ENCODE assay signal across 20 cellular contexts in genomic region chr12:53011889-53012288, GRCh38. TPM values are rescaled to one million over a fixed set of nuclear protein-coding genes. Genes with fewer than 3 reads are reported as not detected.
DNase-seq lines count a peak whose midpoint lies in the region; ATAC-seq and TF ChIP-seq lines count a peak whose summit lies in the region.
"Had no signal": no experiment of that assay in that cellular context is flagged by ENCODE, and none has a peak within 500 bp of the region (broad histone marks: within the 10 kb centered on the region; RNA-seq: fewer than 3 reads in every experiment).

No MANE protein-coding gene starts in this region.

- no peak overlapping the region for H2AFZ ChIP-seq in GM23338

- ATAC-seq in CD4-positive, alpha-beta T cell (ENCODE audit: poor library complexity): no peak
- no peak for ATAC-seq in GM23338
- ATAC-seq: left lung, psoas muscle had no signal

- 0 out of 2 replicates have a peak, but pooled peaks cover 3% of the 10 kb centered on the region for H3F3A ChIP-seq in GM23338 (replicated peaks; ENCODE audit: low read depth)

- H3K27ac Mint-ChIP-seq in CD4-positive, alpha-beta T cell: peak overlapping the region; percentile 63
- no peak overlapping the region for H3K27ac Mint-ChIP-seq in GM23338
- peak overlapping the region; percentile 54 for H3K27ac Mint-ChIP-seq in activated naive CD8-positive, alpha-beta T cell treated with anti-CD3 and anti-CD28 coated beads for 36 hours
- peak overlapping the region; percentile 19 to 68 (median 23) for H3K27ac Mint-ChIP-seq in nephron
- H3K27ac Mint-ChIP-seq: activated T-helper 1 cell treated with anti-CD3 and anti-CD28 coated beads, Interleukin-12 subunit alpha, Interleukin-12 subunit beta, Interleukin-2, Interleukin-4 antibody, amounts not matched to agents 30 ng/mL and 10 ng/mL and 1 ng/mL, durations not matched to agents 14 hours and 24 hours and 36 hours; B cell had no signal

- POLR2A ChIA-PET in CD4-positive, alpha-beta T cell (lab: Charles Lee): no interaction called here

- H3K36me3 ChIP-seq in GM23338 (ENCODE audit: insufficient read depth): peaks cover 36% of the 10 kb centered on the region

- H3K4me3 ChIP-seq in GM23338: no peak overlapping the region
- H3K4me3 ChIP-seq: left lung, psoas muscle, tibial nerve had no signal

- H3K4me3 Mint-ChIP-seq in CD4-positive, alpha-beta T cell: no peak overlapping the region
- no peak overlapping the region; the same call in 2 of the 3 replicates for H3K4me3 Mint-ChIP-seq in GM23338
- H3K4me3 Mint-ChIP-seq in activated naive CD8-positive, alpha-beta T cell treated with anti-CD3 and anti-CD28 coated beads for 36 hours: peak overlapping the region; percentile 54
- H3K4me3 Mint-ChIP-seq in nephron: no peak overlapping the region
- H3K4me3 Mint-ChIP-seq: activated T-helper 1 cell treated with anti-CD3 and anti-CD28 coated beads, Interleukin-12 subunit alpha, Interleukin-12 subunit beta, Interleukin-2, Interleukin-4 antibody, amounts not matched to agents 30 ng/mL and 10 ng/mL and 1 ng/mL, durations not matched to agents 14 hours and 24 hours and 36 hours; B cell had no signal

- no peaks in the 10 kb centered on the region for H3K9me2 ChIP-seq in GM23338 (ENCODE audit: insufficient read depth)
- H3K9me2 ChIP-seq: SK-N-SH had no signal

- peaks cover 71% of the 10 kb centered on the region for H3K4me1 Mint-ChIP-seq in CD4-positive, alpha-beta T cell (ENCODE audit: low read depth)
- H3K4me1 Mint-ChIP-seq in GM23338 (peaks cover 35% of the 10 kb centered on the region), nephron (peaks cover 37% of the 10 kb centered on the region)
- peaks cover 58% of the 10 kb centered on the region for H3K4me1 Mint-ChIP-seq in activated naive CD8-positive, alpha-beta T cell treated with anti-CD3 and anti-CD28 coated beads for 36 hours

- DNase-seq in CD4-positive, alpha-beta T cell: no peak
- no peak for DNase-seq in GM23338 (ENCODE audit: low spot score)
- no peak for DNase-seq in activated naive CD8-positive, alpha-beta T cell treated with anti-CD3 and anti-CD28 coated beads for 36 hours
- no peak for DNase-seq in AG08395 (ENCODE audit: low spot score)
- no peak for DNase-seq in NCI-H82 (lab: John Stamatoyannopoulos, UW)
- no peak for DNase-seq in occipital lobe (lab: John Stamatoyannopoulos, UW)
- no peak for DNase-seq in SIG-M5 (lab: John Stamatoyannopoulos, UW)
- DNase-seq: activated CD4-positive, alpha-beta T cell treated with anti-CD3 and anti-CD28 coated beads, Interleukin-2, amount 50 U/mL, for 1 hour; DMS53; foreskin melanocyte; GOT3; left lung; MV-4-11; NCI-H526; psoas muscle; SK-N-SH had no signal

- peaks cover 32% of the 10 kb centered on the region for H3K4me1 ChIP-seq in GM23338 (ENCODE audit: insufficient read depth)

- peaks cover 91% of the 10 kb centered on the region for H4K20me1 ChIP-seq in GM23338 (replicated peaks; ENCODE audit: insufficient read depth)

- peak overlapping the region; percentile 53 for H3K4me2 ChIP-seq in GM23338
- H3K4me2 ChIP-seq: SK-N-SH had no signal

- no peak overlapping the region for H3K27ac ChIP-seq in CD4-positive, alpha-beta T cell (ENCODE audit: low read depth, low read length)
- no peak overlapping the region for H3K27ac ChIP-seq in GM23338 (ENCODE audit: low read depth)
- H3K27ac ChIP-seq: left lung, psoas muscle, tibial nerve had no signal

- H3K9me3 ChIP-seq in CD4-positive, alpha-beta T cell (ENCODE audit: control insufficient read depth, low read length): no peaks in the 10 kb centered on the region
- H3K9me3 ChIP-seq: left lung, psoas muscle, SK-N-SH, tibial nerve had no signal

- CTCF ChIA-PET in CD4-positive, alpha-beta T cell (lab: Charles Lee): no interaction called here

- H3K27me3 ChIP-seq in CD4-positive, alpha-beta T cell (ENCODE audit: control insufficient read depth, insufficient read depth, low read length): no peaks in the 10 kb centered on the region
- no peaks in the 10 kb centered on the region for H3K27me3 ChIP-seq in GM23338 (ENCODE audit: insufficient read depth)
- H3K27me3 ChIP-seq: left lung, tibial nerve had no signal

- H3K27me3 Mint-ChIP-seq in CD4-positive, alpha-beta T cell: no peaks in the 10 kb centered on the region
- H3K27me3 Mint-ChIP-seq in GM23338 (ENCODE audit: insufficient read depth, low read depth, poor library complexity) (peaks cover 10% of the 10 kb centered on the region), nephron (ENCODE audit: low read depth) (no peaks in the 10 kb centered on the region)
- H3K27me3 Mint-ChIP-seq in activated naive CD8-positive, alpha-beta T cell treated with anti-CD3 and anti-CD28 coated beads for 36 hours: no peaks in the 10 kb centered on the region
- H3K27me3 Mint-ChIP-seq: B cell had no signal

- peaks cover 100% of the 10 kb centered on the region for H3K79me2 ChIP-seq in GM23338 (replicated peaks; ENCODE audit: insufficient read depth)

- no peak for TF ChIP-seq CTCF in CD4-positive, alpha-beta T cell (IDR thresholded peaks at IDR 0.05)
- no peak for TF ChIP-seq CTCF in GM23338 (conservative IDR thresholded peaks at IDR 0.05; ENCODE audit: low read depth in 2 of 2)
- no peak for TF ChIP-seq CTCF in nephron (IDR thresholded peaks at IDR 0.05; ENCODE audit: unreplicated experiment in 3 of 3)

- intact Hi-C loops in CD4-positive, alpha-beta T cell (cut with DNase I, micrococcal nuclease): no loop called here

- H3K36me3 Mint-ChIP-seq in CD4-positive, alpha-beta T cell (ENCODE audit: low read depth): peaks cover 71% of the 10 kb centered on the region
- peaks cover 87% of the 10 kb centered on the region for H3K36me3 Mint-ChIP-seq in GM23338 (ENCODE audit: low read depth)
- peaks cover 74% of the 10 kb centered on the region for H3K36me3 Mint-ChIP-seq in activated naive CD8-positive, alpha-beta T cell treated with anti-CD3 and anti-CD28 coated beads for 36 hours
- H3K36me3 Mint-ChIP-seq in nephron (ENCODE audit: low read depth): peaks cover 50% of the 10 kb centered on the region

- no peaks in the 10 kb centered on the region for H3K9me3 Mint-ChIP-seq in CD4-positive, alpha-beta T cell
- H3K9me3 Mint-ChIP-seq in GM23338 (peaks cover 2% of the 10 kb centered on the region; the same call in 1 of the 3 replicates), nephron (no peaks in the 10 kb centered on the region)
- H3K9me3 Mint-ChIP-seq in activated naive CD8-positive, alpha-beta T cell treated with anti-CD3 and anti-CD28 coated beads for 36 hours: no peaks in the 10 kb centered on the region
- H3K9me3 Mint-ChIP-seq: activated T-helper 1 cell treated with anti-CD3 and anti-CD28 coated beads, Interleukin-12 subunit alpha, Interleukin-12 subunit beta, Interleukin-2, Interleukin-4 antibody, amounts not matched to agents 30 ng/mL and 10 ng/mL and 1 ng/mL, durations not matched to agents 14 hours and 24 hours and 36 hours had no signal

TF ChIP-seq in GM23338, 12 proteins besides CTCF, POLR2A, EP300 and RAD21 (continues in another document):
- no peak for TF ChIP-seq NANOG (IDR thresholded peaks at IDR 0.05; ENCODE audit: borderline replicate concordance)
- no peak for TF ChIP-seq EZH2phosphoT487 (IDR thresholded peaks at IDR 0.05; ENCODE audit: unreplicated experiment)
- no peak for TF ChIP-seq JUNB (IDR thresholded peaks at IDR 0.05; ENCODE audit: unreplicated experiment)
- no peak for TF ChIP-seq REST (IDR thresholded peaks at IDR 0.05; ENCODE audit: unreplicated experiment)
- TF ChIP-seq ZNF331 (CRISPR knock-in tag; IDR thresholded peaks at IDR 0.05; ENCODE audit: low read depth): no peak

RNA-seq across cellular contexts. Expression of gene EIF4B, which starts 5.6 kb away (rescaled TPM):
- total RNA-seq in CD4-positive, alpha-beta T cell: 100 to 1,000 TPM; 794 to 806 TPM
- total RNA-seq in GM23338 (2014; rRNA removed; shearing (Covaris generic)): 564 and 584 TPM in 2 replicates
- polyA plus RNA-seq in GM23338 (2016; fragmentation: Nextera tagmentation; extraction: Ambion mirVana): 130 and 141 TPM in 2 replicates
- total RNA-seq in activated naive CD8-positive, alpha-beta T cell treated with anti-CD3 and anti-CD28 coated beads for 36 hours: 100 to 1,000 TPM; 704 to 720 TPM
- total RNA-seq in occipital lobe: 1,381 TPM

RNA-seq across cellular contexts. Expression of gene TNS2, which starts 38.0 kb away (rescaled TPM):
- 1 to 10 TPM; 2.3 to 3.0 TPM for total RNA-seq in CD4-positive, alpha-beta T cell
- 5.7 and 6.9 TPM in 2 replicates for total RNA-seq in GM23338 (2014; rRNA removed; shearing (Covaris generic))
- 1.5 and 1.8 TPM in 2 replicates for polyA plus RNA-seq in GM23338 (2016; fragmentation: Nextera tagmentation; extraction: Ambion mirVana)
- 1 to 10 TPM; 1.5 to 2.6 TPM for total RNA-seq in activated naive CD8-positive, alpha-beta T cell treated with anti-CD3 and anti-CD28 coated beads for 36 hours
- total RNA-seq in occipital lobe: 11.1 TPM
